9 cellular contexts compared by ENCODE assay signal in genomic region chr12:88035271-88035906, GRCh38. TPM values are rescaled to one million over a fixed set of nuclear protein-coding genes. Genes with fewer than 3 reads are reported as not detected.
DNase-seq lines count a peak whose midpoint lies in the region; ATAC-seq and TF ChIP-seq lines count a peak whose summit lies in the region.
"Had no signal": no experiment of that assay in that cellular context is flagged by ENCODE, and none has a peak within 500 bp of the region (broad histone marks: within the 10 kb centered on the region; RNA-seq: fewer than 3 reads in every experiment).

No MANE protein-coding gene starts in this region.

- H3K27ac Mint-ChIP-seq in chondrocyte (ENCODE audit: unreplicated experiment): peak overlapping the region; percentile 94

- H3K4me1 Mint-ChIP-seq in chondrocyte (ENCODE audit: low read depth): peaks cover 41% of the 10 kb centered on the region

- peak overlapping the region; percentile 98 for H3K4me3 Mint-ChIP-seq in chondrocyte (ENCODE audit: unreplicated experiment)

- TF ChIP-seq CTCF in chondrocyte (IDR thresholded peaks at IDR 0.05): peak; percentile 7

- peak; percentile 95 for TF ChIP-seq POLR2A in GM19193 (IDR thresholded peaks at IDR 0.05; ENCODE audit: extremely low read depth, insufficient read depth, insufficient read length)

- H3K27ac ChIP-seq in layer of hippocampus (ENCODE audit: low read depth, low read length): peak overlapping the region; percentile 71

- H3K9me3 Mint-ChIP-seq in chondrocyte (ENCODE audit: low read depth): no peaks in the 10 kb centered on the region

- no peaks in the 10 kb centered on the region for H3K27me3 ChIP-seq in layer of hippocampus (ENCODE audit: control insufficient read depth, insufficient read depth, low read length)

- H3K27me3 Mint-ChIP-seq in chondrocyte (ENCODE audit: low read depth): no peaks in the 10 kb centered on the region

- peak; percentile 95 for DNase-seq in Ammon's horn (ENCODE audit: low spot score)
- peak; percentile 85 for DNase-seq in NCI-H460 (ENCODE audit: extremely low read depth, low read depth)
- peak; percentile 78 for DNase-seq in activated CD4-positive, alpha-beta T cell treated with anti-CD3 and anti-CD28 coated beads for 1 hour
- DNase-seq in chondrocyte (ENCODE audit: low spot score): peak; percentile 95
- peak; percentile 76 to 86 (median 80) for DNase-seq in stimulated activated CD4-positive, alpha-beta T cell treated with anti-CD3 and anti-CD28 coated beads, Interleukin-1b, Interleukin-23, amount 100 ng/mL, for 24 hours (ENCODE audit: low read depth in 4 of 4, low spot score in 1 of 4)

- peaks cover 2% of the 10 kb centered on the region for H3K36me3 Mint-ChIP-seq in chondrocyte (ENCODE audit: low read depth)

- ATAC-seq in HG03432 (IDR thresholded peaks at IDR 0.05; ENCODE audit: unreplicated experiment): peak; percentile 100

RNA-seq across cellular contexts. Expression of gene C12orf50, which starts 6.2 kb away (rescaled TPM):
- total RNA-seq in NCI-H460 (2014; rRNA removed; shearing (Covaris generic)): not detected in 2 replicates
- 0.62 TPM in 1 of 2 replicates, not detected in the other for polyA plus RNA-seq in NCI-H460 (2014; cell fraction: nucleus; rRNA removed)
- total RNA-seq in chondrocyte: 0.31 TPM in 1 of 3 replicates, not detected in the others
- polyA plus RNA-seq: adipose tissue had no signal

Comparison
In these comparisons a context has a peak if more than half of its experiments do, and no peak if none do; other contexts are left out.
1. Peak in every context shown above with its lines: DNase-seq, ATAC-seq and H3K27ac ChIP-seq.